10 cellular contexts compared by ENCODE assay signal in genomic region chr2:144509548-144510205, GRCh38. TPM values are rescaled to one million over a fixed set of nuclear protein-coding genes. Genes with fewer than 3 reads are reported as not detected.
DNase-seq lines count a peak whose midpoint lies in the region; ATAC-seq and TF ChIP-seq lines count a peak whose summit lies in the region.
"Had no signal": no experiment of that assay in that cellular context is flagged by ENCODE, and none has a peak within 500 bp of the region (broad histone marks: within the 10 kb centered on the region; RNA-seq: fewer than 3 reads in every experiment).

No MANE protein-coding gene starts in this region.

- no peak overlapping the region for H3K56ac ChIP-seq in mesendoderm (ENCODE audit: low read length)

- H3K18ac ChIP-seq in mesendoderm (ENCODE audit: low read length), result no peak overlapping the region

- no peak overlapping the region for H4K5ac ChIP-seq in mesendoderm (ENCODE audit: low read length)

- no peak for TF ChIP-seq POLR2A in thyroid gland (IDR thresholded peaks at IDR 0.05)

- H2AK5ac ChIP-seq in mesendoderm (ENCODE audit: low read length), result no peak overlapping the region

- no peak for ATAC-seq in HG02678 (IDR thresholded peaks at IDR 0.05; ENCODE audit: unreplicated experiment)
- ATAC-seq: Panc1 had no signal

- peak; percentile 58 for DNase-seq in MV-4-11 (lab: John Stamatoyannopoulos, UW)
- DNase-seq in caudate nucleus (lab: John Stamatoyannopoulos, UW), result no peak
- peak; percentile 55 for DNase-seq in mesendoderm
- DNase-seq in thyroid gland, result no peak
- DNase-seq in SW 1271 (lab: John Stamatoyannopoulos, UW), result no peak
- DNase-seq in amniotic stem cell (lab: John Stamatoyannopoulos, UW), result no peak
- DNase-seq: occipital lobe; stimulated activated naive CD4-positive, alpha-beta T cell treated with Interleukin-2 at 50 U/mL for 16 hours had no signal

- H3K79me1 ChIP-seq in mesendoderm (ENCODE audit: low read length), result no peaks in the 10 kb centered on the region

- no peak overlapping the region for H3K9ac ChIP-seq in mesendoderm (ENCODE audit: low read length)

- H4K8ac ChIP-seq in mesendoderm (ENCODE audit: low read depth, low read length), result no peak overlapping the region

- H3K4me3 ChIP-seq in mesendoderm (ENCODE audit: low read length) (no peak overlapping the region), thyroid gland (replicated peaks in 1 of 3) (no peak overlapping the region)

- H3K4me1 ChIP-seq in mesendoderm (ENCODE audit: control insufficient read depth, low read depth, low read length), result peaks cover 18% of the 10 kb centered on the region
- peaks cover 0 to 9% of the 10 kb centered on the region in 2 donors for H3K4me1 ChIP-seq in thyroid gland

- no CpG with 5 or more reads among the region's 6 CpGs for WGBS in mesendoderm (ENCODE audit: extremely low coverage, insufficient coverage, low lambda C conversion rate)
- 75 to 77% methylated on average over 6 of the region's 6 CpGs for WGBS in thyroid gland, 2 donors

- peaks cover 23% of the 10 kb centered on the region for H3K27me3 ChIP-seq in mesendoderm (ENCODE audit: insufficient read depth, low read length, poor library complexity)
- peaks cover 6% of the 10 kb centered on the region for H3K27me3 ChIP-seq in thyroid gland

- H2BK5ac ChIP-seq in mesendoderm (ENCODE audit: low read length), result no peak overlapping the region

- no peaks in the 10 kb centered on the region for H3K79me2 ChIP-seq in mesendoderm (ENCODE audit: control insufficient read depth, insufficient read depth, low read length)

- no peak for TF ChIP-seq CTCF in thyroid gland (IDR thresholded peaks at IDR 0.05)

- no peak overlapping the region for H3K4me2 ChIP-seq in mesendoderm (ENCODE audit: low read length)

- intact Hi-C loops in thyroid gland (cut with DNase I), result loop anchor here (10.0 kb wide), 1 partner anchor 175 kb away; a partner anchor contains a TSS

- H3K36me3 ChIP-seq in mesendoderm (ENCODE audit: control insufficient read depth, insufficient read depth, low read length) (no peaks in the 10 kb centered on the region), thyroid gland (no peaks in the 10 kb centered on the region)

- H3K27ac ChIP-seq in caudate nucleus (ENCODE audit: low read depth, low read length) (peak overlapping the region; percentile 98), mesendoderm (ENCODE audit: low read depth, low read length) (peak overlapping the region; percentile 40), thyroid gland (peak overlapping the region; percentile 56 to 94 (median 89))

- peak overlapping the region; percentile 70 for H3K4ac ChIP-seq in mesendoderm (ENCODE audit: low read depth, low read length)

- no peak overlapping the region for H2BK120ac ChIP-seq in mesendoderm (ENCODE audit: low read depth, low read length)

- H3K9me3 ChIP-seq in thyroid gland, result no peaks in the 10 kb centered on the region

- no peak overlapping the region for H2BK15ac ChIP-seq in mesendoderm (replicated peaks; ENCODE audit: low read depth)

- H3K23ac ChIP-seq in mesendoderm (ENCODE audit: low read length), result no peak overlapping the region

RNA-seq across cellular contexts. Expression of gene ZEB2, which starts 10.2 kb away (rescaled TPM):
- 0.74 TPM for polyA plus RNA-seq in mesendoderm (2013, experiment 1 of 2)
- 0.83 TPM for polyA plus RNA-seq in mesendoderm (2013, experiment 2 of 2)
- 10 to 100 TPM; 21.7 to 52.1 (median 37.9) TPM for total RNA-seq in thyroid gland

Comparison
In these comparisons a context has a peak if more than half of its experiments do, and no peak if none do; other contexts are left out.
1. DNase-seq: peak in MV-4-11 (single experiment) and mesendoderm (single experiment); none in caudate nucleus (0 of 61), thyroid gland (0 of 2), SW 1271 (0 of 2) and amniotic stem cell (single experiment).
2. H3K27ac ChIP-seq: peak in every context shown above with its lines; median percentile 98 in caudate nucleus; 89 in thyroid gland; 40 in mesendoderm.